In the genomic region with DNA sequence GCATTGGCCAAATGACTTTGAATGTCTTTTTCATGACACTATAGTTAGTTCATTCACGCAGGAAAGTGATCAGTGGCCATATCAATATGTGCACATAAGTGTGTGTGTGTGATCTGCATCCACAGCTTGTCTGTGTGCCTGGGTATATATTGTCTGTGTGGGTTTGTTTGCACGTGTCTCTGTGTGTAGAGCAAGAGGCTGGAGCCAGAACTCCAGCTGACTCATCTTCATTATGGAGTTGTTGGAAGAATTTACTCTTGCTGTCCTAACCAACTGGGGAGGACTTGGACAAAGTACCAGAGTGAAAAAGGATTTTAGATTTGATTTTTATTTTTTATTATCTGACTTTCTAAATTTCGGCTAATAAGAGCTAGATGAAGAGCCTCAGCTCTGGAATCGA, we compare ENCODE assay signal across 16 cellular contexts.
DNase-seq lines count a peak whose midpoint lies in the region; ATAC-seq and TF ChIP-seq lines count a peak whose summit lies in the region.
"Had no signal": no experiment of that assay in that cellular context is flagged by ENCODE, and none has a peak within 500 bp of the region (broad histone marks: within the 10 kb centered on the region; RNA-seq: fewer than 3 reads in every experiment).

No MANE protein-coding gene starts in this region.

- H3K27me3 Mint-ChIP-seq in activated CD4-positive, alpha-beta memory T cell treated with anti-CD3 and anti-CD28 coated beads for 36 hours: no peaks in the 10 kb centered on the region
- no peaks in the 10 kb centered on the region for H3K27me3 Mint-ChIP-seq in osteocyte (ENCODE audit: unreplicated experiment)

- H3K27ac Mint-ChIP-seq in activated CD4-positive, alpha-beta memory T cell treated with anti-CD3 and anti-CD28 coated beads for 36 hours: no peak overlapping the region
- no peak overlapping the region for H3K27ac Mint-ChIP-seq in osteocyte (ENCODE audit: unreplicated experiment)

- H3K36me3 Mint-ChIP-seq in activated CD4-positive, alpha-beta memory T cell treated with anti-CD3 and anti-CD28 coated beads for 36 hours: peaks cover 2% of the 10 kb centered on the region
- H3K36me3 Mint-ChIP-seq in osteocyte (ENCODE audit: unreplicated experiment): no peaks in the 10 kb centered on the region

- H3K27ac ChIP-seq in left lung: no peak overlapping the region
- H3K27ac ChIP-seq in aorta (ENCODE audit: low read depth in 1 of 2, low read length in 2 of 2): no peak overlapping the region
- H3K27ac ChIP-seq: 22Rv1, right lobe of liver, testis had no signal

- POLR2A ChIA-PET in activated CD4-positive, alpha-beta memory T cell treated with anti-CD3 and anti-CD28 coated beads for 36 hours (lab: Charles Lee): no interaction called here

- peaks cover 0 to 5% of the 10 kb centered on the region in 2 donors for H3K27me3 ChIP-seq in left lung
- no peaks in the 10 kb centered on the region for H3K27me3 ChIP-seq in aorta (ENCODE audit: control insufficient read depth in 1 of 2, insufficient read depth in 2 of 2, low read length in 1 of 2)
- H3K27me3 ChIP-seq: right lobe of liver, testis had no signal

- ATAC-seq in left lung (peak; percentile 73), aorta (ENCODE audit: low FRiP score) (peak; percentile 19)
- ATAC-seq: right lobe of liver, Right ventricle myocardium inferior had no signal

- H3K4me3 Mint-ChIP-seq in activated CD4-positive, alpha-beta memory T cell treated with anti-CD3 and anti-CD28 coated beads for 36 hours: no peak overlapping the region
- H3K4me3 Mint-ChIP-seq in osteocyte (ENCODE audit: unreplicated experiment): no peak overlapping the region

- no peaks in the 10 kb centered on the region for H3K9me3 ChIP-seq in left lung
- H3K9me3 ChIP-seq in aorta (ENCODE audit: control insufficient read depth, low read length): no peaks in the 10 kb centered on the region
- H3K9me3 ChIP-seq: right lobe of liver, testis had no signal

- H3K4me3 ChIP-seq in choroid plexus epithelial cell (ENCODE audit: low read depth, low read length): no peak overlapping the region
- no peak overlapping the region for H3K4me3 ChIP-seq in left lung
- no peak overlapping the region for H3K4me3 ChIP-seq in aorta (ENCODE audit: low read length in 2 of 2)
- H3K4me3 ChIP-seq: right lobe of liver, testis had no signal

- TF ChIP-seq CTCF in choroid plexus epithelial cell (conservative IDR thresholded peaks at IDR 0.05; ENCODE audit: low read depth, low read length) (no peak), left lung (IDR thresholded peaks at IDR 0.05) (no peak), osteocyte (IDR thresholded peaks at IDR 0.05) (no peak)

- H3K4me1 Mint-ChIP-seq in activated CD4-positive, alpha-beta memory T cell treated with anti-CD3 and anti-CD28 coated beads for 36 hours (ENCODE audit: low read depth): peaks cover 9% of the 10 kb centered on the region
- peaks cover 41% of the 10 kb centered on the region for H3K4me1 Mint-ChIP-seq in osteocyte (ENCODE audit: unreplicated experiment)

- intact Hi-C loops in left lung (cut with DNase I): no loop called here
- intact Hi-C loops in aorta (cut with DNase I): no loop called here
- intact Hi-C loops in activated CD4-positive, alpha-beta memory T cell treated with anti-CD3 and anti-CD28 coated beads for 36 hours (cut with micrococcal nuclease): no loop called here

- H3K9me3 Mint-ChIP-seq in activated CD4-positive, alpha-beta memory T cell treated with anti-CD3 and anti-CD28 coated beads for 36 hours: no peaks in the 10 kb centered on the region
- no peaks in the 10 kb centered on the region for H3K9me3 Mint-ChIP-seq in osteocyte (ENCODE audit: unreplicated experiment)

- DNase-seq in DMS53 (lab: John Stamatoyannopoulos, UW) (peak; percentile 15), DMS53 treated with DMSO at 0.1 percent for 48 hours (lab: John Stamatoyannopoulos, UW; ENCODE audit: unreplicated experiment) (no peak), choroid plexus epithelial cell (ENCODE audit: low read depth) (peak; percentile 54), left lung (no peak), aorta (no peak), midbrain (lab: John Stamatoyannopoulos, UW) (no peak), osteocyte (ENCODE audit: extremely low spot score, unreplicated experiment) (no peak)
- no peak for DNase-seq in activated CD4-positive, alpha-beta memory T cell treated with anti-CD3 and anti-CD28 coated beads for 36 hours
- DNase-seq: DMS79; effector memory CD4-positive, alpha-beta T cell; H7; NCI-H1048; right lobe of liver; testis had no signal

- 78 to 83% methylated on average over 4 of the region's 4 CpGs for WGBS in aorta, 2 donors

- H3K4me1 ChIP-seq in left lung (peaks cover 0 to 11% of the 10 kb centered on the region in 2 donors), aorta (ENCODE audit: control insufficient read depth in 1 of 2, insufficient read depth in 2 of 2, low read length in 2 of 2) (no peaks in the 10 kb centered on the region)
- H3K4me1 ChIP-seq: right lobe of liver, testis had no signal

- H3K36me3 ChIP-seq in left lung (no peaks in the 10 kb centered on the region), aorta (ENCODE audit: control insufficient read depth in 1 of 2, insufficient read depth in 2 of 2, low read length in 1 of 2) (no peaks in the 10 kb centered on the region)
- H3K36me3 ChIP-seq: right lobe of liver had no signal

- CTCF ChIA-PET in activated CD4-positive, alpha-beta memory T cell treated with anti-CD3 and anti-CD28 coated beads for 36 hours (lab: Charles Lee): interaction anchor here (1.0 to 2.5 kb wide), 2 partner anchors 24 to 40 kb away, joined by 3 to 6 read pairs; no protein-coding TSS in a partner anchor

Comparison
In these comparisons a context has a peak if more than half of its experiments do, and no peak if none do; other contexts are left out.
1. DNase-seq: peak in DMS53 (single experiment) and choroid plexus epithelial cell (single experiment); none in DMS53 treated with DMSO at 0.1 percent for 48 hours (single experiment), left lung (0 of 2), aorta (0 of 2), activated CD4-positive, alpha-beta memory T cell treated with anti-CD3 and anti-CD28 coated beads for 36 hours (single experiment), midbrain (single experiment) and osteocyte (single experiment).